ENCODE assay signal across 11 cellular contexts in the genomic region with DNA sequence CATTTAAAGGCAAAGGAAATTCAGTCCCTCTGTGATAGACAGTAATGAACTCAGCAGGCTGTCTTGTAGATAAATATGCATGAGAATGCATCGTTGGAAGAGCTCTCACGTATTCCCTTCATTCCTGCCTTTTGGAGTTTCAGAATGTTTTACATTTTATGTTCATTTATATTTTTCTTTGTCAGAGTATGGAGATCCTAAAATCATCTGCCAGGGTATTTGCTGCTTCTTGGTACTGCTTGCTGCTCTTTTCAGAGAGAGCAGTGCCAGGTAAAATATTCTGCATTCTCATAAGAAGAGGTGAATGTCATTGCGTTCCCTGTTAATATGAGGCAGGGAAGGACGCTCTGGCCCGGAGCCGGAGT.
DNase-seq lines count a peak whose midpoint lies in the region; ATAC-seq and TF ChIP-seq lines count a peak whose summit lies in the region.
"Had no signal": no experiment of that assay in that cellular context is flagged by ENCODE, and none has a peak within 500 bp of the region (broad histone marks: within the 10 kb centered on the region; RNA-seq: fewer than 3 reads in every experiment).

No MANE protein-coding gene starts in this region.

- BruUV-seq in OCI-LY7 (replicated peaks; lab: Mats Ljungman, UMichigan), result no TSS peak

- DNase-seq in activated T-cell treated with anti-CD3 and anti-CD28 coated beads, Interleukin-2, amount 50 U/mL, for 72 hours, result no peak
- DNase-seq in activated T-cell treated with anti-CD3 and anti-CD28 coated beads, Interleukin-2, amount 50 U/mL, for 48 hours, result no peak
- no peak for DNase-seq in OCI-LY7 (ENCODE audit: low spot score)
- no peak for DNase-seq in stimulated activated naive B cell treated with anti-CD40 and anti-IgM and Interleukin-4, amounts not matched to agents 10 μg/mL and 1 μg/mL and 100 μg/mL, for 72 hours
- DNase-seq in stimulated activated CD4-positive, alpha-beta T cell treated with anti-CD3 and anti-CD28 coated beads, Interleukin-15, amount 100 ng/mL, for 24 hours, result no peak
- DNase-seq in SW 1271 (lab: John Stamatoyannopoulos, UW), result no peak

- H4K20me1 ChIP-seq in OCI-LY7 (ENCODE audit: insufficient read depth, low read length), result 0 out of 2 replicates have a peak, but pooled peaks cover 4% of the 10 kb centered on the region

- ATAC-seq in activated T-cell treated with anti-CD3 and anti-CD28 coated beads, Interleukin-2, amount 50 U/mL, for 72 hours (replicated peaks in 1 of 2), result no peak
- no peak for ATAC-seq in stimulated activated naive B cell treated with anti-CD40 and anti-IgM and Interleukin-4, amounts not matched to agents 10 μg/mL and 1 μg/mL and 100 μg/mL, for 72 hours (replicated peaks)
- no peak for ATAC-seq in HG02884 (IDR thresholded peaks at IDR 0.05; ENCODE audit: unreplicated experiment)

- no peaks in the 10 kb centered on the region for H3K27me3 Mint-ChIP-seq in activated T-cell treated with anti-CD3 and anti-CD28 coated beads, Interleukin-2, amount 50 U/mL, for 72 hours (ENCODE audit: low read depth)
- no peaks in the 10 kb centered on the region for H3K27me3 Mint-ChIP-seq in dendritic cell treated with granulocyte-macrophage colony-stimulating factor and Interleukin-4, amounts not matched to agents 40 ng/mL and 50 ng/mL, for 4 days
- H3K27me3 Mint-ChIP-seq in stimulated activated naive B cell treated with anti-CD40 and anti-IgM and Interleukin-4, amounts not matched to agents 10 μg/mL and 1 μg/mL and 100 μg/mL, for 72 hours, result no peaks in the 10 kb centered on the region
- H3K27me3 Mint-ChIP-seq: activated naive CD8-positive, alpha-beta T cell treated with anti-CD3 and anti-CD28 coated beads for 36 hours; T-cell had no signal

- CTCF ChIA-PET in OCI-LY7 (lab: Charles Lee; ENCODE audit: unreplicated experiment), result no interaction called here

- peaks cover 0 to 1% of the 10 kb centered on the region in 2 donors for H3K36me3 Mint-ChIP-seq in activated T-cell treated with anti-CD3 and anti-CD28 coated beads, Interleukin-2, amount 50 U/mL, for 72 hours (ENCODE audit: insufficient read depth in 2 of 2)
- H3K36me3 Mint-ChIP-seq in dendritic cell treated with granulocyte-macrophage colony-stimulating factor and Interleukin-4, amounts not matched to agents 40 ng/mL and 50 ng/mL, for 4 days (ENCODE audit: low read depth), result peaks cover 10% of the 10 kb centered on the region
- H3K36me3 Mint-ChIP-seq in stimulated activated naive B cell treated with anti-CD40 and anti-IgM and Interleukin-4, amounts not matched to agents 10 μg/mL and 1 μg/mL and 100 μg/mL, for 72 hours, result no peaks in the 10 kb centered on the region
- H3K36me3 Mint-ChIP-seq: activated naive CD8-positive, alpha-beta T cell treated with anti-CD3 and anti-CD28 coated beads for 36 hours; mesothelial cell of epicardium had no signal

- no peak overlapping the region for H3K4me3 ChIP-seq in OCI-LY7 (ENCODE audit: low read depth, low read length, poor library complexity, severe bottlenecking)

- H3K36me3 ChIP-seq in OCI-LY7 (ENCODE audit: insufficient read depth, low read length), result no peaks in the 10 kb centered on the region

- no peak overlapping the region for H2AFZ ChIP-seq in OCI-LY7 (ENCODE audit: low read length)

- POLR2A ChIA-PET in OCI-LY7 (lab: Charles Lee), result interaction anchor here (1.2 kb wide), 1 partner anchor 14 kb away, joined by 3 read pairs; no protein-coding TSS in a partner anchor

- H3K4me2 ChIP-seq in OCI-LY7 (ENCODE audit: low read length), result no peak overlapping the region

- H3K4me1 ChIP-seq in OCI-LY7 (ENCODE audit: insufficient read depth, low read length, poor library complexity, severe bottlenecking), result no peaks in the 10 kb centered on the region

- no peak overlapping the region for H3K27ac ChIP-seq in OCI-LY7 (ENCODE audit: low read depth, low read length, poor library complexity, severe bottlenecking)

- intact Hi-C loops in OCI-LY7 (cut with micrococcal nuclease; ENCODE audit: unreplicated experiment), result loop anchor here (1.0 kb wide), 1 partner anchor 447 kb away; no protein-coding TSS in a partner anchor
- intact Hi-C loops in dendritic cell treated with granulocyte-macrophage colony-stimulating factor and Interleukin-4, amounts not matched to agents 40 ng/mL and 50 ng/mL, for 4 days (cut with micrococcal nuclease), result loop anchor here (5.0 kb wide), 2 partner anchors 499 to 514 kb away; partner anchors contain the start of genes CDC123 and NUDT5

- no peaks in the 10 kb centered on the region for H3K9me3 Mint-ChIP-seq in activated T-cell treated with anti-CD3 and anti-CD28 coated beads, Interleukin-2, amount 50 U/mL, for 72 hours
- H3K9me3 Mint-ChIP-seq in dendritic cell treated with granulocyte-macrophage colony-stimulating factor and Interleukin-4, amounts not matched to agents 40 ng/mL and 50 ng/mL, for 4 days, result no peaks in the 10 kb centered on the region
- no peaks in the 10 kb centered on the region for H3K9me3 Mint-ChIP-seq in stimulated activated naive B cell treated with anti-CD40 and anti-IgM and Interleukin-4, amounts not matched to agents 10 μg/mL and 1 μg/mL and 100 μg/mL, for 72 hours
- H3K9me3 Mint-ChIP-seq: activated naive CD8-positive, alpha-beta T cell treated with anti-CD3 and anti-CD28 coated beads for 36 hours; mesothelial cell of epicardium; T-cell had no signal

- peaks cover 63% of the 10 kb centered on the region for H3K4me1 Mint-ChIP-seq in activated T-cell treated with anti-CD3 and anti-CD28 coated beads, Interleukin-2, amount 50 U/mL, for 72 hours (ENCODE audit: low read depth)
- peaks cover 46% of the 10 kb centered on the region for H3K4me1 Mint-ChIP-seq in dendritic cell treated with granulocyte-macrophage colony-stimulating factor and Interleukin-4, amounts not matched to agents 40 ng/mL and 50 ng/mL, for 4 days (ENCODE audit: low read depth)
- peaks cover 21 to 42% of the 10 kb centered on the region in 2 donors for H3K4me1 Mint-ChIP-seq in stimulated activated naive B cell treated with anti-CD40 and anti-IgM and Interleukin-4, amounts not matched to agents 10 μg/mL and 1 μg/mL and 100 μg/mL, for 72 hours

- peak overlapping the region; percentile 96 for H3K27ac Mint-ChIP-seq in activated T-cell treated with anti-CD3 and anti-CD28 coated beads, Interleukin-2, amount 50 U/mL, for 72 hours
- H3K27ac Mint-ChIP-seq in dendritic cell treated with granulocyte-macrophage colony-stimulating factor and Interleukin-4, amounts not matched to agents 40 ng/mL and 50 ng/mL, for 4 days, result peak overlapping the region; percentile 70
- H3K27ac Mint-ChIP-seq in stimulated activated naive B cell treated with anti-CD40 and anti-IgM and Interleukin-4, amounts not matched to agents 10 μg/mL and 1 μg/mL and 100 μg/mL, for 72 hours, result peak overlapping the region; percentile 89
- H3K27ac Mint-ChIP-seq: mesothelial cell of epicardium had no signal

- H3K9me2 ChIP-seq in OCI-LY7 (ENCODE audit: insufficient read depth, low read length), result no peaks in the 10 kb centered on the region

- H3K4me3 Mint-ChIP-seq in activated T-cell treated with anti-CD3 and anti-CD28 coated beads, Interleukin-2, amount 50 U/mL, for 72 hours, result peak overlapping the region; percentile 49 to 51
- no peak overlapping the region for H3K4me3 Mint-ChIP-seq in dendritic cell treated with granulocyte-macrophage colony-stimulating factor and Interleukin-4, amounts not matched to agents 40 ng/mL and 50 ng/mL, for 4 days
- no peak overlapping the region for H3K4me3 Mint-ChIP-seq in stimulated activated naive B cell treated with anti-CD40 and anti-IgM and Interleukin-4, amounts not matched to agents 10 μg/mL and 1 μg/mL and 100 μg/mL, for 72 hours
- H3K4me3 Mint-ChIP-seq: activated naive CD8-positive, alpha-beta T cell treated with anti-CD3 and anti-CD28 coated beads for 36 hours; mesothelial cell of epicardium; T-cell had no signal

- H3K79me2 ChIP-seq in OCI-LY7 (ENCODE audit: insufficient read depth, low read depth, low read length), result no peaks in the 10 kb centered on the region

- H3K9me3 ChIP-seq in OCI-LY7 (ENCODE audit: low read length), result no peaks in the 10 kb centered on the region

- peak; percentile 49; the same call in 1 of the 2 replicates for TF ChIP-seq CTCF in OCI-LY7 (conservative IDR thresholded peaks at IDR 0.05; ENCODE audit: low read length)

Comparison
In these comparisons a context has a peak if more than half of its experiments do, and no peak if none do; other contexts are left out.
1. H3K4me3 Mint-ChIP-seq: peak in activated T-cell treated with anti-CD3 and anti-CD28 coated beads, Interleukin-2, amount 50 U/mL, for 72 hours (2 of 2); none in dendritic cell treated with granulocyte-macrophage colony-stimulating factor and Interleukin-4, amounts not matched to agents 40 ng/mL and 50 ng/mL, for 4 days (single experiment) and stimulated activated naive B cell treated with anti-CD40 and anti-IgM and Interleukin-4, amounts not matched to agents 10 μg/mL and 1 μg/mL and 100 μg/mL, for 72 hours (0 of 2).
2. Peak in every context shown above with its lines, with median percentiles within 50 percentile points of each other: H3K27ac Mint-ChIP-seq.